ENCODE assay signal across 8 cellular contexts in the genomic region with DNA sequence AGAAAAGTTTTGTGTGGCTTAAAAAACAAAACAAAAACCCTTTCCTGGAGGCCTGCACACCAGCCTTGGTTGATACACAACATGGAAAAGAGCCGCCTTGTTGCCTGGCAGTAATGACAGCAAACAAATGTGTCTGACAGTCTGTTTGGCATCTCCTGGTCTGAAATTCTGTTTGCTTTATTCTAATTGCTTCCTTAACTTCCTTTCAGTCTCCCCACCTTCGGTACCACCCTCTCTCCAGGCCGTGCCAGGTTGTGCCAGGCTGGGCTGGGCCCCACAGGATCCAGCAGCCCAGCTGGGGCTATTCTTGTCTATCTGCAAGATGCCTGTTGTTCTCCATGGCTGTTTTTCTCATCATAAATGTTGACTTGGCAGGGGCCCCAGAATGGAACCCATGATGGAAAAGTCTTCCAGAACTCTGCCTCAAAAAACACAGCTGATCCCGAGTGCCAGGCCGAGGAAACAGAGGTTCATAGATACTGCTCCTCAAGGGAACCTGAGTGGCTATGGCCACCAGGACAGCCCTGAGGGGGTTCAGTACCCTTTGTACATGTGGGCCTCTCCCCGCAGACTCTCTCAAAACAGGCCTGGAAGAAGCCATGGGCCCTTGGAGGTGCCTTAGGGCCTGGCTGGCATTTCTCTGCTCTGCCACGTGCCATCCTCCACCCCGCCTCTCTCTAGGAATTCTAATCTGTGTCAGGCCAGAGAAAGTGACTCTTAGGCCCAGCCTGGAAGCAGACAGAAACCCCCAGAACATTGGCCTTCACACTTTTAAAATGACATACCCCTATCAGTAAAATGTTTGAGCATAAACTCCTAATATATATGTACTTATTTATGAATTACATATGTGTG. TPM values are rescaled to one million over a fixed set of nuclear protein-coding genes. Genes with fewer than 3 reads are reported as not detected.
DNase-seq lines count a peak whose midpoint lies in the region; ATAC-seq and TF ChIP-seq lines count a peak whose summit lies in the region.

No MANE protein-coding gene starts in this region.

- no peak for ATAC-seq in activated T-cell treated with anti-CD3 and anti-CD28 coated beads, Interleukin-2, amount 50 U/mL, for 4 hours
- ATAC-seq in mucosa of descending colon, result peak; percentile 88
- ATAC-seq in GM18868 (IDR thresholded peaks at IDR 0.05; ENCODE audit: unreplicated experiment), result no peak

- H3K4me3 Mint-ChIP-seq in activated T-cell treated with anti-CD3 and anti-CD28 coated beads, Interleukin-2, amount 50 U/mL, for 24 hours, result no peak overlapping the region
- H3K4me3 Mint-ChIP-seq in activated T-cell treated with anti-CD3 and anti-CD28 coated beads, Interleukin-2, amount 50 U/mL, for 4 hours, result no peak overlapping the region

- H3K27me3 Mint-ChIP-seq in activated T-cell treated with anti-CD3 and anti-CD28 coated beads, Interleukin-2, amount 50 U/mL, for 24 hours, result no peaks in the 10 kb centered on the region
- no peaks in the 10 kb centered on the region for H3K27me3 Mint-ChIP-seq in activated T-cell treated with anti-CD3 and anti-CD28 coated beads, Interleukin-2, amount 50 U/mL, for 4 hours (ENCODE audit: low read depth)

- TF ChIP-seq CTCF in mucosa of descending colon (IDR thresholded peaks at IDR 0.05) (no peak), tibial artery (IDR thresholded peaks at IDR 0.05) (no peak)

- peaks cover 22% of the 10 kb centered on the region for H3K4me1 Mint-ChIP-seq in activated T-cell treated with anti-CD3 and anti-CD28 coated beads, Interleukin-2, amount 50 U/mL, for 24 hours (ENCODE audit: low read depth)
- H3K4me1 Mint-ChIP-seq in activated T-cell treated with anti-CD3 and anti-CD28 coated beads, Interleukin-2, amount 50 U/mL, for 4 hours (ENCODE audit: low read depth), result peaks cover 13% of the 10 kb centered on the region

- H3K9me3 Mint-ChIP-seq in activated T-cell treated with anti-CD3 and anti-CD28 coated beads, Interleukin-2, amount 50 U/mL, for 24 hours, result no peaks in the 10 kb centered on the region
- H3K9me3 Mint-ChIP-seq in activated T-cell treated with anti-CD3 and anti-CD28 coated beads, Interleukin-2, amount 50 U/mL, for 4 hours, result no peaks in the 10 kb centered on the region

- peak overlapping the region; percentile 89 for H3K27ac ChIP-seq in tibial artery

- no peak overlapping the region for H3K4me3 ChIP-seq in mucosa of descending colon
- H3K4me3 ChIP-seq in tibial artery, result no peak overlapping the region

- DNase-seq in activated T-cell treated with anti-CD3 and anti-CD28 coated beads, Interleukin-2, amount 50 U/mL, for 24 hours, result no peak
- DNase-seq in activated T-cell treated with anti-CD3 and anti-CD28 coated beads, Interleukin-2, amount 50 U/mL, for 4 hours, result no peak
- DNase-seq in dermis blood vessel endothelial cell, result peak; percentile 85
- peak; percentile 79 to 83 (median 83) for DNase-seq in mucosa of descending colon
- peak; percentile 75 to 88 for DNase-seq in tibial artery
- no peak for DNase-seq in COLO829 (ENCODE audit: low spot score)
- no peak for DNase-seq in GM19238 (ENCODE audit: insufficient read length, low spot score)

- H3K36me3 ChIP-seq in mucosa of descending colon (ENCODE audit: low read depth) (no peaks in the 10 kb centered on the region), tibial artery (no peaks in the 10 kb centered on the region)

- intact Hi-C loops in mucosa of descending colon (cut with DNase I, micrococcal nuclease) (no loop called here), tibial artery (cut with DNase I; ENCODE audit: low total_unique reads) (no loop called here)

- H3K4me1 ChIP-seq in mucosa of descending colon (ENCODE audit: low read depth), result peaks cover 56% of the 10 kb centered on the region
- H3K4me1 ChIP-seq in tibial artery, result peaks cover 0 to 84% (median 56%) of the 10 kb centered on the region in 4 donors

- H3K27me3 ChIP-seq in tibial artery, result no peaks in the 10 kb centered on the region

- peaks cover 7% of the 10 kb centered on the region for H3K36me3 Mint-ChIP-seq in activated T-cell treated with anti-CD3 and anti-CD28 coated beads, Interleukin-2, amount 50 U/mL, for 24 hours (ENCODE audit: low read depth)
- no peaks in the 10 kb centered on the region for H3K36me3 Mint-ChIP-seq in activated T-cell treated with anti-CD3 and anti-CD28 coated beads, Interleukin-2, amount 50 U/mL, for 4 hours (ENCODE audit: insufficient read depth)

- no peaks in the 10 kb centered on the region for H3K9me3 ChIP-seq in mucosa of descending colon
- no peaks in the 10 kb centered on the region for H3K9me3 ChIP-seq in tibial artery

- H3K27ac Mint-ChIP-seq in activated T-cell treated with anti-CD3 and anti-CD28 coated beads, Interleukin-2, amount 50 U/mL, for 24 hours, result peak overlapping the region; percentile 7

RNA-seq across cellular contexts. Expression of a gene that starts 50.5 kb away (rescaled TPM):
- total RNA-seq in activated T-cell treated with anti-CD3 and anti-CD28 coated beads, Interleukin-2, amount 50 U/mL, for 4 hours, result 1 to 10 TPM; 1.3 to 3.1 (median 1.8) TPM
- 90.8 and 101 TPM in 2 replicates for total RNA-seq in dermis blood vessel endothelial cell
- total RNA-seq in mucosa of descending colon, result 10 to 100 TPM; 29.6 to 33.8 (median 32.8) TPM

Comparison
In these comparisons a context has a peak if more than half of its experiments do, and no peak if none do; other contexts are left out.
1. DNase-seq: peak in dermis blood vessel endothelial cell (single experiment), mucosa of descending colon (3 of 3) and tibial artery (2 of 2); none in activated T-cell treated with anti-CD3 and anti-CD28 coated beads, Interleukin-2, amount 50 U/mL, for 24 hours (single experiment), activated T-cell treated with anti-CD3 and anti-CD28 coated beads, Interleukin-2, amount 50 U/mL, for 4 hours (single experiment), COLO829 (single experiment) and GM19238 (single experiment).
2. RNA of a gene that starts 50.5 kb away (total RNA-seq): 90.8 to 101 TPM in dermis blood vessel endothelial cell and 29.6 to 33.8 TPM in mucosa of descending colon; 1.3 to 3.1 TPM in activated T-cell treated with anti-CD3 and anti-CD28 coated beads, Interleukin-2, amount 50 U/mL, for 4 hours; every median in the first group is over 4 times any median in the second.